12 cellular contexts compared by ENCODE assay signal in genomic region chr2:221530653-221531037, GRCh38. TPM values are rescaled to one million over a fixed set of nuclear protein-coding genes. Genes with fewer than 3 reads are reported as not detected.
DNase-seq lines count a peak whose midpoint lies in the region; ATAC-seq and TF ChIP-seq lines count a peak whose summit lies in the region.
"Had no signal": no experiment of that assay in that cellular context is flagged by ENCODE, and none has a peak within 500 bp of the region (broad histone marks: within the 10 kb centered on the region; RNA-seq: fewer than 3 reads in every experiment).

No MANE protein-coding gene starts in this region.

- H3K4me1 Mint-ChIP-seq in activated T-cell treated with anti-CD3 and anti-CD28 coated beads, Interleukin-2, amount 50 U/mL, for 72 hours (ENCODE audit: low read depth): peaks cover 37% of the 10 kb centered on the region

- H3K27ac ChIP-seq in PC-3 (ENCODE audit: low read length) (0 out of 2 replicates have a peak overlapping the region, but pooled peaks have one; percentile 26), fibroblast of lung (ENCODE audit: insufficient read depth, low read length) (peak overlapping the region; percentile 50), smooth muscle cell (ENCODE audit: low read depth) (no peak overlapping the region), neuronal stem cell (replicated peaks; ENCODE audit: low read length) (no peak overlapping the region)

- BruUV-seq in PC-3 (replicated peaks; lab: Mats Ljungman, UMichigan): no TSS peak

- POLR2A ChIA-PET in PC-3 (lab: Charles Lee; ENCODE audit: unreplicated experiment): no interaction called here

- no peak overlapping the region for H3K27ac Mint-ChIP-seq in activated T-cell treated with anti-CD3 and anti-CD28 coated beads, Interleukin-2, amount 50 U/mL, for 72 hours

- H3K4me3 ChIP-seq in PC-3 (ENCODE audit: low read length) (peak overlapping the region; percentile 18; the same call in 1 of the 2 replicates), fibroblast of lung (replicated peaks in 1 of 4; ENCODE audit: control extremely low read depth in 1 of 4, insufficient read depth in 1 of 4, low read depth in 3 of 4, low read length in 4 of 4) (peak overlapping the region in 1 of 4 experiments; percentile 32), smooth muscle cell (no peak overlapping the region), neuronal stem cell (ENCODE audit: low read length in 2 of 2) (no peak overlapping the region)
- H3K4me3 ChIP-seq: mucosa of descending colon had no signal

- H3K9me3 ChIP-seq in PC-3 (ENCODE audit: low read length) (no peaks in the 10 kb centered on the region), fibroblast of lung (ENCODE audit: control insufficient read depth, insufficient read depth, low read depth, low read length) (no peaks in the 10 kb centered on the region), smooth muscle cell (replicated peaks; ENCODE audit: low read depth) (no peaks in the 10 kb centered on the region), neuronal stem cell (replicated peaks in 1 of 2; ENCODE audit: control insufficient read depth in 2 of 2, insufficient read depth in 1 of 2, low read depth in 1 of 2, low read length in 2 of 2) (no peaks in the 10 kb centered on the region)
- H3K9me3 ChIP-seq: mucosa of descending colon had no signal

- intact Hi-C loops in PC-3 (cut with micrococcal nuclease): loop anchor here (1.0 to 2.0 kb wide), 2 partner anchors 12 to 16 kb away; no protein-coding TSS in a partner anchor

- H3K36me3 Mint-ChIP-seq in activated T-cell treated with anti-CD3 and anti-CD28 coated beads, Interleukin-2, amount 50 U/mL, for 72 hours (ENCODE audit: insufficient read depth in 2 of 2): peaks cover 0 to 3% of the 10 kb centered on the region in 2 donors

- H3K79me2 ChIP-seq in PC-3 (ENCODE audit: low read length): no peaks in the 10 kb centered on the region
- peaks cover 2% of the 10 kb centered on the region for H3K79me2 ChIP-seq in fibroblast of lung (ENCODE audit: control insufficient read depth, insufficient read depth, low read length)
- H3K79me2 ChIP-seq in smooth muscle cell (ENCODE audit: low read depth): no peaks in the 10 kb centered on the region

- no peak overlapping the region for H4K91ac ChIP-seq in neuronal stem cell (ENCODE audit: low read depth, low read length, poor library complexity)

- H3K4me1 ChIP-seq in PC-3 (ENCODE audit: insufficient read depth, low read length) (peaks cover 18% of the 10 kb centered on the region), fibroblast of lung (ENCODE audit: control insufficient read depth, extremely low read depth, insufficient read depth, low read length) (peaks cover 10% of the 10 kb centered on the region), smooth muscle cell (ENCODE audit: low read depth) (peaks cover 22% of the 10 kb centered on the region), neuronal stem cell (ENCODE audit: control insufficient read depth in 2 of 2, insufficient read depth in 1 of 2, low read depth in 1 of 2, low read length in 2 of 2) (peaks cover 6 to 23% of the 10 kb centered on the region in 2 donors)

- H3K9me2 ChIP-seq in PC-3 (replicated peaks; ENCODE audit: low read length): no peaks in the 10 kb centered on the region

- WGBS in smooth muscle cell (ENCODE audit: low lambda C conversion rate): 92% methylated on average over 2 of the region's 2 CpGs
- no CpG with 5 or more reads among the region's 2 CpGs for WGBS in neuronal stem cell (ENCODE audit: extremely low coverage in 2 of 2, insufficient read length in 2 of 2, insufficient replicate concordance in 1 of 2), 2 donors

- H3K14ac ChIP-seq in neuronal stem cell (ENCODE audit: low read length): no peak overlapping the region

- H3K27me3 Mint-ChIP-seq in activated T-cell treated with anti-CD3 and anti-CD28 coated beads, Interleukin-2, amount 50 U/mL, for 72 hours (ENCODE audit: low read depth): no peaks in the 10 kb centered on the region

- H3K9me3 Mint-ChIP-seq in activated T-cell treated with anti-CD3 and anti-CD28 coated beads, Interleukin-2, amount 50 U/mL, for 72 hours: no peaks in the 10 kb centered on the region
- H3K9me3 Mint-ChIP-seq: T-helper 2 cell treated with Interferon-gamma antibody and Interleukin-4, amounts not matched to agents 5 μg/mL and 100 μg/mL, for 36 hours had no signal

- no peak overlapping the region for H2BK120ac ChIP-seq in neuronal stem cell (ENCODE audit: low read depth, low read length)

- H3K9ac ChIP-seq in PC-3 (ENCODE audit: low read length): no peak overlapping the region
- H3K9ac ChIP-seq in fibroblast of lung (ENCODE audit: insufficient read depth, low read length): no peak overlapping the region
- no peak overlapping the region for H3K9ac ChIP-seq in smooth muscle cell (ENCODE audit: low read depth)
- H3K9ac ChIP-seq in neuronal stem cell (ENCODE audit: low read depth, low read length, poor library complexity): no peak overlapping the region

- H3K36me3 ChIP-seq in PC-3 (ENCODE audit: low read depth, low read length): no peaks in the 10 kb centered on the region
- H3K36me3 ChIP-seq in fibroblast of lung (ENCODE audit: control insufficient read depth, insufficient read depth, low read length): no peaks in the 10 kb centered on the region
- H3K36me3 ChIP-seq in smooth muscle cell (ENCODE audit: low read depth): no peaks in the 10 kb centered on the region
- H3K36me3 ChIP-seq in neuronal stem cell (replicated peaks in 1 of 2; ENCODE audit: control insufficient read depth in 2 of 2, insufficient read depth in 2 of 2, low read length in 2 of 2): peaks cover 0 to 1% of the 10 kb centered on the region in 2 donors

- no peak overlapping the region for H4K8ac ChIP-seq in neuronal stem cell (ENCODE audit: low read depth, low read length)

- no peak overlapping the region for H2AFZ ChIP-seq in PC-3 (ENCODE audit: low read length)
- peak overlapping the region; percentile 4 for H2AFZ ChIP-seq in fibroblast of lung (ENCODE audit: low read length)
- H2AFZ ChIP-seq in smooth muscle cell (ENCODE audit: low read depth): no peak overlapping the region
- H2AFZ ChIP-seq in neuronal stem cell (ENCODE audit: low read length): no peak overlapping the region

- no peak for DNase-seq in activated T-cell treated with anti-CD3 and anti-CD28 coated beads, Interleukin-2, amount 50 U/mL, for 72 hours
- no peak for DNase-seq in activated T-cell treated with anti-CD3 and anti-CD28 coated beads, Interleukin-2, amount 50 U/mL, for 48 hours
- DNase-seq in PC-3 (no peak), fibroblast of lung (ENCODE audit: low read depth in 2 of 2) (no peak), smooth muscle cell (lab: John Stamatoyannopoulos, UW; ENCODE audit: unreplicated experiment) (no peak), NCI-H510A treated with DMSO at 0.1 percent for 48 hours (lab: John Stamatoyannopoulos, UW) (no peak), neuronal stem cell (ENCODE audit: low spot score) (no peak)
- DNase-seq: Calu3; mucosa of descending colon; NK-92 treated with Interleukin-12 subunit alpha and Interleukin-12 subunit beta, amount 100 ng/mL, for 24 hours had no signal

- H3K79me1 ChIP-seq in neuronal stem cell (ENCODE audit: low read depth, low read length): peaks cover 3% of the 10 kb centered on the region

- H3F3A ChIP-seq in PC-3 (ENCODE audit: low read length, unreplicated experiment): no peaks in the 10 kb centered on the region
- no peaks in the 10 kb centered on the region for H3F3A ChIP-seq in smooth muscle cell (ENCODE audit: low read depth)

- no peak overlapping the region for H2BK15ac ChIP-seq in neuronal stem cell (ENCODE audit: low read length)

- H4K20me1 ChIP-seq in PC-3 (ENCODE audit: low read length): no peaks in the 10 kb centered on the region
- H4K20me1 ChIP-seq in fibroblast of lung (ENCODE audit: control insufficient read depth, extremely low read depth, insufficient read depth, low read length): no peaks in the 10 kb centered on the region
- H4K20me1 ChIP-seq in smooth muscle cell (ENCODE audit: low read depth): no peaks in the 10 kb centered on the region

- ATAC-seq in activated T-cell treated with anti-CD3 and anti-CD28 coated beads, Interleukin-2, amount 50 U/mL, for 72 hours (replicated peaks in 1 of 2): no peak
- ATAC-seq in PC-3: no peak
- ATAC-seq in GM18907 (IDR thresholded peaks at IDR 0.05; ENCODE audit: unreplicated experiment): no peak

- H3K4ac ChIP-seq in neuronal stem cell (ENCODE audit: low read length): no peak overlapping the region

- H3K23ac ChIP-seq in neuronal stem cell (ENCODE audit: low read depth, low read length, poor library complexity): no peak overlapping the region

- peak overlapping the region; percentile 64 to 93 for H3K4me3 Mint-ChIP-seq in activated T-cell treated with anti-CD3 and anti-CD28 coated beads, Interleukin-2, amount 50 U/mL, for 72 hours

- H3K27me3 ChIP-seq in PC-3 (ENCODE audit: low read length): no peaks in the 10 kb centered on the region
- no peaks in the 10 kb centered on the region for H3K27me3 ChIP-seq in fibroblast of lung (ENCODE audit: control insufficient read depth, insufficient read depth, low read length)
- peaks cover 16% of the 10 kb centered on the region for H3K27me3 ChIP-seq in smooth muscle cell (ENCODE audit: low read depth)
- no peaks in the 10 kb centered on the region for H3K27me3 ChIP-seq in neuronal stem cell (ENCODE audit: control insufficient read depth in 3 of 3, insufficient read depth in 3 of 3, low read depth in 1 of 3, low read length in 3 of 3)

- peak overlapping the region; percentile 73 for H3K4me2 ChIP-seq in PC-3 (ENCODE audit: low read length)
- H3K4me2 ChIP-seq in fibroblast of lung (ENCODE audit: extremely low read depth, insufficient read depth, low read length): peak overlapping the region; percentile 70
- H3K4me2 ChIP-seq in smooth muscle cell: peak overlapping the region; percentile 78
- H3K4me2 ChIP-seq in neuronal stem cell (ENCODE audit: insufficient read depth, low read length, poor library complexity, severe bottlenecking): no peak overlapping the region

- no peak overlapping the region for H3K18ac ChIP-seq in neuronal stem cell (ENCODE audit: low read length)

- H2BK12ac ChIP-seq in neuronal stem cell (ENCODE audit: low read length): no peak overlapping the region

- H2BK5ac ChIP-seq in neuronal stem cell (ENCODE audit: low read length): no peak overlapping the region

- CTCF ChIA-PET in PC-3 (lab: Charles Lee): no interaction called here

- no peak overlapping the region for H2AK5ac ChIP-seq in neuronal stem cell (ENCODE audit: low read depth, low read length)

- TF ChIP-seq CTCF in PC-3 (conservative IDR thresholded peaks at IDR 0.05; ENCODE audit: low read depth, low read length): no peak
- TF ChIP-seq CTCF in fibroblast of lung (conservative IDR thresholded peaks at IDR 0.05 in 1 of 2, IDR thresholded peaks at IDR 0.05 in 1 of 2; ENCODE audit: low read depth in 1 of 2, low read length in 2 of 2): no peak
- TF ChIP-seq CTCF in smooth muscle cell (IDR thresholded peaks at IDR 0.05; ENCODE audit: borderline replicate concordance, insufficient read depth, poor library complexity, severe bottlenecking): no peak

RNA-seq across cellular contexts. Expression of gene EPHA4, which starts 41.5 kb away (rescaled TPM):
- total RNA-seq in activated T-cell treated with anti-CD3 and anti-CD28 coated beads, Interleukin-2, amount 50 U/mL, for 72 hours: 1 to 10 TPM; 3.4 to 6.6 TPM
- 3.3 and 3.6 TPM in 2 replicates for total RNA-seq in PC-3 (2014; rRNA removed)
- total RNA-seq in fibroblast of lung: 12.8 and 21.0 TPM in 2 replicates
- polyA plus RNA-seq in fibroblast of lung: 9.6 and 16.4 TPM in 2 replicates
- polyA plus RNA-seq in fibroblast of lung (2012): 7.5 and 10.2 TPM in 2 replicates
- polyA minus RNA-seq in fibroblast of lung (ENCODE audit: low replicate concordance): 32.6 and 53.8 TPM in 2 replicates
- total RNA-seq in smooth muscle cell: 34.1 and 48.3 TPM in 2 replicates
- polyA plus RNA-seq in smooth muscle cell: 2.8 and 9.3 TPM in 2 replicates
- 86.2 TPM for polyA plus RNA-seq in neuronal stem cell (2013, experiment 1 of 2)
- 97.7 TPM for polyA plus RNA-seq in neuronal stem cell (2013, experiment 2 of 2)

Comparison
In these comparisons a context has a peak if more than half of its experiments do, and no peak if none do; other contexts are left out.
1. H3K27ac ChIP-seq: peak in PC-3 (single experiment) and fibroblast of lung (single experiment); none in smooth muscle cell (single experiment) and neuronal stem cell (single experiment).